8 cellular contexts compared by ENCODE assay signal in genomic region chr1:58904299-58905125, GRCh38.
DNase-seq lines count a peak whose midpoint lies in the region; ATAC-seq and TF ChIP-seq lines count a peak whose summit lies in the region.

No MANE protein-coding gene starts in this region.

- no peaks in the 10 kb centered on the region for H3K79me1 ChIP-seq in neuronal stem cell (ENCODE audit: low read depth, low read length)

- no peak overlapping the region for H2BK5ac ChIP-seq in neuronal stem cell (ENCODE audit: low read length)

- H3K27ac ChIP-seq in C4-2B (peak overlapping the region; percentile 93), OCI-LY3 (ENCODE audit: low read length) (peak overlapping the region; percentile 75), neuronal stem cell (replicated peaks; ENCODE audit: low read length) (no peak overlapping the region)

- peak overlapping the region; percentile 87 for H3K4me3 ChIP-seq in OCI-LY3 (ENCODE audit: low read length)
- H3K4me3 ChIP-seq in endocrine pancreas (ENCODE audit: control insufficient read depth, insufficient read depth, low read length) = peak overlapping the region; percentile 39
- H3K4me3 ChIP-seq in neuronal stem cell (ENCODE audit: low read length in 2 of 2) = peak overlapping the region; percentile 33 to 70

- no peak overlapping the region for H2AK5ac ChIP-seq in neuronal stem cell (ENCODE audit: low read depth, low read length)

- H4K20me1 ChIP-seq in OCI-LY3 (ENCODE audit: insufficient read depth, low read length) = no peaks in the 10 kb centered on the region

- H2BK120ac ChIP-seq in neuronal stem cell (ENCODE audit: low read depth, low read length) = no peak overlapping the region

- H3K36me3 ChIP-seq in OCI-LY3 (replicated peaks; ENCODE audit: low read depth, low read length) (no peaks in the 10 kb centered on the region), endocrine pancreas (ENCODE audit: control insufficient read depth, insufficient read depth, low read length) (no peaks in the 10 kb centered on the region), neuronal stem cell (replicated peaks in 1 of 2; ENCODE audit: control insufficient read depth in 2 of 2, insufficient read depth in 2 of 2, low read length in 2 of 2) (no peaks in the 10 kb centered on the region)

- no peak overlapping the region for H3K23ac ChIP-seq in neuronal stem cell (ENCODE audit: low read depth, low read length, poor library complexity)

- no peak overlapping the region for H3K18ac ChIP-seq in neuronal stem cell (ENCODE audit: low read length)

- no peaks in the 10 kb centered on the region for H3K27me3 ChIP-seq in OCI-LY3 (ENCODE audit: low read depth, low read length)
- no peaks in the 10 kb centered on the region for H3K27me3 ChIP-seq in endocrine pancreas (ENCODE audit: control insufficient read depth, insufficient read depth, low read length)
- peaks cover 0 to 39% (median 0%) of the 10 kb centered on the region in 3 experiments for H3K27me3 ChIP-seq in neuronal stem cell (ENCODE audit: control insufficient read depth in 3 of 3, insufficient read depth in 3 of 3, low read depth in 1 of 3, low read length in 3 of 3)

- H3K79me2 ChIP-seq in OCI-LY3 (ENCODE audit: low read length) = no peaks in the 10 kb centered on the region

- no peak overlapping the region for H3K4ac ChIP-seq in neuronal stem cell (ENCODE audit: low read length)

- 100% methylated on average over 2 of the region's 8 CpGs; no CpG with 5 or more reads in 1 of the 2 donors for WGBS in neuronal stem cell (ENCODE audit: extremely low coverage in 2 of 2, insufficient read length in 2 of 2, insufficient replicate concordance in 1 of 2), 2 donors

- DNase-seq in neuronal stem cell (ENCODE audit: low spot score) (no peak), NCI-H2107 treated with DMSO at 0.1 percent for 48 hours (lab: John Stamatoyannopoulos, UW; ENCODE audit: unreplicated experiment) (no peak), NCI-H446 treated with DMSO at 0.1 percent for 48 hours (lab: John Stamatoyannopoulos, UW) (no peak)

- peak overlapping the region; percentile 99 for H3K4me2 ChIP-seq in OCI-LY3 (ENCODE audit: low read length)
- peak overlapping the region; percentile 57 for H3K4me2 ChIP-seq in neuronal stem cell (ENCODE audit: insufficient read depth, low read length, poor library complexity, severe bottlenecking)

- no peak overlapping the region for H3K14ac ChIP-seq in neuronal stem cell (ENCODE audit: low read length)

- H2BK15ac ChIP-seq in neuronal stem cell (ENCODE audit: low read length) = peak overlapping the region; percentile 62

- TF ChIP-seq CTCF in C4-2B (conservative IDR thresholded peaks at IDR 0.05) = no peak
- TF ChIP-seq CTCF in OCI-LY3 (IDR thresholded peaks at IDR 0.05; ENCODE audit: low read depth, low read length) = no peak

- H2BK12ac ChIP-seq in neuronal stem cell (ENCODE audit: low read length) = no peak overlapping the region

- H3K9ac ChIP-seq in OCI-LY3 (ENCODE audit: low read length) (peak overlapping the region; percentile 94), endocrine pancreas (ENCODE audit: control insufficient read depth, insufficient read depth, low read length) (peak overlapping the region; percentile 71), neuronal stem cell (ENCODE audit: low read depth, low read length, poor library complexity) (no peak overlapping the region)

- no peak overlapping the region for H4K91ac ChIP-seq in neuronal stem cell (ENCODE audit: low read depth, low read length, poor library complexity)

- H3K4me1 ChIP-seq in OCI-LY3 (ENCODE audit: low read length) (peaks cover 7% of the 10 kb centered on the region), endocrine pancreas (ENCODE audit: control insufficient read depth, insufficient read depth, low read length) (no peaks in the 10 kb centered on the region), neuronal stem cell (ENCODE audit: control insufficient read depth in 2 of 2, insufficient read depth in 1 of 2, low read depth in 1 of 2, low read length in 2 of 2) (peaks cover 0 to 7% of the 10 kb centered on the region in 2 donors)

- H3K9me3 ChIP-seq in OCI-LY3 (ENCODE audit: insufficient read depth, low read length) (no peaks in the 10 kb centered on the region), endocrine pancreas (ENCODE audit: control insufficient read depth, low read length) (no peaks in the 10 kb centered on the region), neuronal stem cell (replicated peaks in 1 of 2; ENCODE audit: control insufficient read depth in 2 of 2, insufficient read depth in 1 of 2, low read depth in 1 of 2, low read length in 2 of 2) (no peaks in the 10 kb centered on the region)

- H4K8ac ChIP-seq in neuronal stem cell (ENCODE audit: low read depth, low read length) = no peak overlapping the region

- ATAC-seq in GM21786 (IDR thresholded peaks at IDR 0.05; ENCODE audit: unreplicated experiment) (no peak), GM21360 (IDR thresholded peaks at IDR 0.05; ENCODE audit: unreplicated experiment) (no peak)

- H2AFZ ChIP-seq in OCI-LY3 (ENCODE audit: low read depth, low read length) (peak overlapping the region; percentile 84; the same call in 1 of the 2 replicates), neuronal stem cell (ENCODE audit: low read length) (peak overlapping the region; percentile 79)
